In genomic region chr3:144995856-144996255, GRCh38 we compare ENCODE assay signal across 25 cellular contexts.
"Had no signal": no experiment of that assay in that cellular context is flagged by ENCODE, and none has a peak within 500 bp of the region (broad histone marks: within the 10 kb centered on the region; RNA-seq: fewer than 3 reads in every experiment).

No MANE protein-coding gene starts in this region.

- H3K4me1 Mint-ChIP-seq: immature natural killer cell, memory B cell, mesothelial cell of epicardium, naive B cell had no signal

- H2AFZ ChIP-seq: hepatocyte had no signal

- H3K27ac Mint-ChIP-seq: immature natural killer cell, memory B cell, mesothelial cell of epicardium, naive B cell had no signal

- H3K27me3 ChIP-seq: hepatocyte, left lung had no signal

- H3K4me2 ChIP-seq: hepatocyte had no signal

- H3K27ac ChIP-seq: hepatocyte, left lung, left ventricle myocardium inferior, lower lobe of right lung had no signal

- H3K79me2 ChIP-seq: hepatocyte had no signal

- FAIRE-seq: islet of Langerhans, keratinocyte, kidney had no signal

- H3K9me3 ChIP-seq: lower lobe of right lung had no signal

- H3K36me3 ChIP-seq: left lung, left ventricle myocardium inferior, lower lobe of right lung had no signal

- H3K4me3 Mint-ChIP-seq: immature natural killer cell, memory B cell, mesothelial cell of epicardium, naive B cell had no signal

- H3K4me3 ChIP-seq: hepatocyte, left lung, left ventricle myocardium inferior, lower lobe of right lung, lung, mucosa of descending colon had no signal

- ATAC-seq: left cardiac atrium, left colon, left lobe of liver, left lung, left ventricle myocardium superior, lower lobe of right lung, mucosa of descending colon had no signal

- H3K4me1 ChIP-seq: left lung, left ventricle myocardium inferior, lower lobe of right lung had no signal

- DNase-seq: hippocampal formation, hypothalamus, immature natural killer cell, islet precursor cell, kidney, kidney glomerular epithelial cell, left cardiac atrium, left colon, left lung, left ventricle myocardium inferior, left ventricle myocardium superior, lower lobe of right lung, mammary epithelial cell, mesenchymal stem cell, mesendoderm, midbrain, mucosa of descending colon, naive B cell had no signal

- H3K36me3 Mint-ChIP-seq: immature natural killer cell, memory B cell, mesothelial cell of epicardium, naive B cell had no signal

- H3K27me3 Mint-ChIP-seq: naive B cell had no signal
